In genomic region chr3:30714104-30714503, GRCh38 we compare ENCODE assay signal across 23 cellular contexts.
DNase-seq lines count a peak whose midpoint lies in the region; ATAC-seq, FAIRE-seq and TF ChIP-seq lines count a peak whose summit lies in the region.
"Had no signal": no experiment of that assay in that cellular context is flagged by ENCODE, and none has a peak within 500 bp of the region (broad histone marks: within the 10 kb centered on the region; RNA-seq: fewer than 3 reads in every experiment).

No MANE protein-coding gene starts in this region.

- ATAC-seq in IMR-90 (ENCODE audit: low read depth): no peak
- ATAC-seq: GM12878 had no signal

- H2AK9ac ChIP-seq in IMR-90 (replicated peaks; ENCODE audit: low read depth, low read length, poor library complexity): no peak overlapping the region

- no peak overlapping the region for H3K4me3 ChIP-seq in HEK293 (ENCODE audit: low read depth, low read length)
- no peak overlapping the region for H3K4me3 ChIP-seq in IMR-90 (ENCODE audit: insufficient read depth, low read depth, low read length)
- H3K4me3 ChIP-seq: BLaER1, GM12878 had no signal

- H2BK15ac ChIP-seq in IMR-90 (ENCODE audit: low read depth, low read length): peak overlapping the region; percentile 71; the same call in 1 of the 3 replicates

- no peak for TF ChIP-seq CTCF in HEK293 (tag by site-specific recombination; IDR thresholded peaks at IDR 0.05)
- TF ChIP-seq CTCF in IMR-90 (conservative IDR thresholded peaks at IDR 0.05; ENCODE audit: low read depth, low read length): no peak

- no peaks in the 10 kb centered on the region for H3K9me1 ChIP-seq in IMR-90 (ENCODE audit: insufficient read depth, low read length)

- H3K9ac ChIP-seq in IMR-90 (ENCODE audit: low read depth, low read length): no peak overlapping the region
- H3K9ac ChIP-seq: BLaER1 had no signal

- H4K5ac ChIP-seq in IMR-90 (ENCODE audit: low read depth, low read length): no peak overlapping the region

- H3K23ac ChIP-seq in IMR-90 (ENCODE audit: low read depth, low read length): no peak overlapping the region

- H3K4me1 ChIP-seq in HEK293 (ENCODE audit: control insufficient read depth, insufficient read depth, low read length) (no peaks in the 10 kb centered on the region), IMR-90 (ENCODE audit: control insufficient read depth, insufficient read depth, low read length) (peaks cover 2% of the 10 kb centered on the region)
- H3K4me1 ChIP-seq: BE2C had no signal

- TF ChIP-seq RAD21 in IMR-90 (IDR thresholded peaks at IDR 0.05; ENCODE audit: low read length): no peak

- in situ Hi-C loops in IMR-90 (cut with MboI; ENCODE audit: low sequenced_read_pairs): no loop called here

- H3K56ac ChIP-seq in IMR-90 (ENCODE audit: extremely low read depth, insufficient read depth, low read length): no peak overlapping the region

- peak overlapping the region; percentile 25; the same call in 1 of the 2 replicates for H4K91ac ChIP-seq in IMR-90 (ENCODE audit: insufficient read depth, low read depth, low read length)

- no peak overlapping the region for H2BK20ac ChIP-seq in IMR-90 (ENCODE audit: low read depth, low read length)

- TF ChIP-seq POLR2A in IMR-90 (IDR thresholded peaks at IDR 0.05; ENCODE audit: low read depth, low read length): no peak

- dilution Hi-C loops in IMR-90 (cut with HindIII; ENCODE audit: low sequenced_read_pairs, unreplicated experiment): no loop called here

- intact Hi-C loops in IMR-90 (cut with micrococcal nuclease): no loop called here

- WGBS in IMR-90 (ENCODE audit: extremely low coverage in 2 of 2, insufficient read length in 1 of 2), 2 experiments: no CpG with 5 or more reads among the region's 3 CpGs

- no peaks in the 10 kb centered on the region for H3K79me1 ChIP-seq in IMR-90 (ENCODE audit: low read depth in 1 of 2, low read length in 2 of 2)

- BruUV-seq in IMR-90 (replicated peaks; lab: Mats Ljungman, UMichigan): no TSS peak

- peak overlapping the region; percentile 41; the same call in 1 of the 2 replicates for H3K18ac ChIP-seq in IMR-90 (ENCODE audit: low read depth, low read length)

- peak overlapping the region; percentile 49; the same call in 1 of the 2 replicates for H2BK120ac ChIP-seq in IMR-90 (ENCODE audit: low read depth, low read length)

- H3K27ac ChIP-seq in HEK293 (ENCODE audit: extremely low read depth, low read depth, low read length) (no peak overlapping the region), IMR-90 (ENCODE audit: insufficient read depth, low read length) (no peak overlapping the region)
- H3K27ac ChIP-seq: BLaER1 had no signal

- H3K9me3 ChIP-seq in HEK293 (ENCODE audit: control insufficient read depth, insufficient read depth, low read depth, low read length) (no peaks in the 10 kb centered on the region), IMR-90 (ENCODE audit: control insufficient read depth, insufficient read depth, low read length) (no peaks in the 10 kb centered on the region)
- H3K9me3 ChIP-seq: BE2C had no signal

- DNase-seq in IMR-90 (no peak), urothelium cell line (ENCODE audit: low spot score) (no peak), NCI-H82 treated with DMSO at 0.1 percent for 48 hours (lab: John Stamatoyannopoulos, UW; ENCODE audit: unreplicated experiment) (no peak), NCI-H2227 (lab: John Stamatoyannopoulos, UW; ENCODE audit: unreplicated experiment) (no peak)
- DNase-seq: 8988T; ACHN; BE2C; C1 segment of cervical spinal cord; CD4-positive, alpha-beta memory T cell; CD4-positive, CD25-positive, alpha-beta regulatory T cell; CD8-positive, alpha-beta memory T cell; COR-L47; DMS 273 treated with DMSO at 0.1 percent for 48 hours; DMS153; DMS53; DMS79; DND-41; GDM1 had no signal

- H4K20me1 ChIP-seq in IMR-90 (ENCODE audit: insufficient read depth, low read length): no peaks in the 10 kb centered on the region
- H4K20me1 ChIP-seq: BLaER1 had no signal

- H3K36me3 ChIP-seq in HEK293 (ENCODE audit: control insufficient read depth in 2 of 2, insufficient read depth in 1 of 2, low read length in 2 of 2) (no peaks in the 10 kb centered on the region), IMR-90 (ENCODE audit: control insufficient read depth, insufficient read depth, low read length) (no peaks in the 10 kb centered on the region)
- H3K36me3 ChIP-seq: BE2C, BLaER1 had no signal

- peak overlapping the region; percentile 30; the same call in 1 of the 2 replicates for H2AK5ac ChIP-seq in IMR-90 (ENCODE audit: low read depth, low read length)

- H4K8ac ChIP-seq in IMR-90 (ENCODE audit: low read depth in 2 of 2, low read length in 2 of 2): 0 out of 4 replicates have a peak overlapping the region, but pooled peaks of 1 of the 2 experiments have one; percentile 16

- H3K4me2 ChIP-seq in IMR-90 (ENCODE audit: low read depth, low read length): no peak overlapping the region
- H3K4me2 ChIP-seq: BLaER1 had no signal

- H2AFZ ChIP-seq in IMR-90 (replicated peaks; ENCODE audit: low read length, poor library complexity): no peak overlapping the region

- peak; percentile 52 for FAIRE-seq in urothelium cell line (lab: Jason Lieb, UNC)
- FAIRE-seq: GM12878, GM12892, GM18507 had no signal

- CTCF ChIA-PET in HEK293 (lab: Yijun Ruan, JAX): no interaction called here
- CTCF ChIA-PET in IMR-90 (lab: Yijun Ruan, JAX): no interaction called here

- H3K27me3 ChIP-seq in IMR-90 (ENCODE audit: control insufficient read depth, insufficient read depth, low read length): no peaks in the 10 kb centered on the region
- H3K27me3 ChIP-seq: BE2C, BLaER1 had no signal

- H3K14ac ChIP-seq in IMR-90 (replicated peaks; ENCODE audit: low read depth, low read length): no peak overlapping the region

- POLR2A ChIA-PET in HEK293 (lab: Yijun Ruan, JAX): no interaction called here
- POLR2A ChIA-PET in IMR-90 (lab: Charles Lee; ENCODE audit: unreplicated experiment): no interaction called here

- H2BK5ac ChIP-seq in IMR-90 (ENCODE audit: low read depth, low read length, poor library complexity, severe bottlenecking): no peak overlapping the region

- no peak overlapping the region; the same call in 1 of the 2 replicates for H3K4ac ChIP-seq in IMR-90 (ENCODE audit: low read depth, low read length)

TF ChIP-seq in HEK293, 187 proteins besides CTCF, POLR2A, EP300 and RAD21:
- TF ChIP-seq INSM2 (tag by site-specific recombination; IDR thresholded peaks at IDR 0.05): no peak
- no peak for TF ChIP-seq ZXDB (tag by site-specific recombination; IDR thresholded peaks at IDR 0.05)
- no peak for TF ChIP-seq ZNF48 (tag by site-specific recombination; IDR thresholded peaks at IDR 0.05)
- peak; percentile 73 for TF ChIP-seq ZNF549 (tag by site-specific recombination; IDR thresholded peaks at IDR 0.05)
- TF ChIP-seq ZFP41 (tag by site-specific recombination; IDR thresholded peaks at IDR 0.05; ENCODE audit: borderline replicate concordance): no peak

TF ChIP-seq in IMR-90, 13 proteins besides CTCF, POLR2A, EP300 and RAD21:
- TF ChIP-seq NFE2L2 (IDR thresholded peaks at IDR 0.05; ENCODE audit: low read depth, low read length) (no peak), USF2 (IDR thresholded peaks at IDR 0.05; ENCODE audit: low read depth, low read length) (no peak), BHLHE40 (IDR thresholded peaks at IDR 0.05; ENCODE audit: low read depth, low read length) (no peak), CEBPB (IDR thresholded peaks at IDR 0.05; ENCODE audit: low read depth, low read length) (no peak), SMC3 (IDR thresholded peaks at IDR 0.05; ENCODE audit: low read depth, low read length) (no peak), RCOR1 (IDR thresholded peaks at IDR 0.05; ENCODE audit: insufficient replicate concordance, low read length) (no peak)
